In the genomic region with DNA sequence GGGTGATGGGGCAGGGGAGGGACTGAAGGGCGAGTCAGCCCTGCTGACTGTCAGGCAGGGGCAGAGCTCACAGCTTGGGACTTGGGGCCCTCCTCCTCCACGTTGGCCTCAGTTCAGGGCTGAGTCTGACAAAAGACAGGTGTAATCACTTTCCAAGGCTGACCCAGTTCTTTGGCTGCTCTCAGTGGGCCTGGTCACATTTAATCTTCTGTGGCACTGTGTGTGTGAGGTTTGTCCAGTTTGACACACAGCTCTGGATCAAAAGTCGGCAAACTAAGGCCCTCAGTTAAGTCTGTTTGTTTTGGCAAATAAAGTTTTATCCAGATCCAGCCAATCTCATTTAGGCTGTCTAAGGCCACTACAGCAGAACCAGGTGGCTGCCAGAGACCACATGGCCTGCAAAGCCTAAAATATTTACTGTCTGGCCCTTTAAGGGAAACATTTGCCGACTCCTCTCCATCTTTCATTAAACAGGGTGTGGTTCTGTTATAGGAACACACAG, we compare ENCODE assay signal across 16 cellular contexts. TPM values are rescaled to one million over a fixed set of nuclear protein-coding genes. Genes with fewer than 3 reads are reported as not detected.
DNase-seq lines count a peak whose midpoint lies in the region; ATAC-seq and TF ChIP-seq lines count a peak whose summit lies in the region.
"Had no signal": no experiment of that assay in that cellular context is flagged by ENCODE, and none has a peak within 500 bp of the region (broad histone marks: within the 10 kb centered on the region; RNA-seq: fewer than 3 reads in every experiment).

No MANE protein-coding gene starts in this region.

- in situ Hi-C loops in G401 (cut with HindIII; ENCODE audit: low sequenced_read_pairs) (no loop called here), ACHN (cut with HindIII; ENCODE audit: low pct_ligation_motif_present, low pct_unique_long_range_greater_than_20kb, low sequenced_read_pairs) (no loop called here)

- no peaks in the 10 kb centered on the region for H3K27me3 ChIP-seq in fibroblast of lung (ENCODE audit: control insufficient read depth, insufficient read depth, low read length)
- H3K27me3 ChIP-seq in neural progenitor cell, result peaks cover 13% of the 10 kb centered on the region
- no peaks in the 10 kb centered on the region for H3K27me3 ChIP-seq in CD8-positive, alpha-beta memory T cell (ENCODE audit: insufficient read depth, low read length, poor library complexity, severe bottlenecking)
- H3K27me3 ChIP-seq: brain microvascular endothelial cell had no signal

- H3K4me1 ChIP-seq in fibroblast of lung (ENCODE audit: control insufficient read depth, extremely low read depth, insufficient read depth, low read length) (no peaks in the 10 kb centered on the region), neural progenitor cell (no peaks in the 10 kb centered on the region)
- peaks cover 5% of the 10 kb centered on the region for H3K4me1 ChIP-seq in CD8-positive, alpha-beta memory T cell (ENCODE audit: insufficient read depth, low read length)
- H3K4me1 ChIP-seq: BLaER1 had no signal

- TF ChIP-seq CTCF in fibroblast of lung (conservative IDR thresholded peaks at IDR 0.05 in 1 of 2, IDR thresholded peaks at IDR 0.05 in 1 of 2; ENCODE audit: low read depth in 1 of 2, low read length in 2 of 2) (no peak), neural progenitor cell (IDR thresholded peaks at IDR 0.05) (no peak), coronary artery (IDR thresholded peaks at IDR 0.05) (no peak)

- peak; percentile 29 for DNase-seq in G401 (ENCODE audit: low spot score)
- DNase-seq in NCI-H774 (lab: John Stamatoyannopoulos, UW), result peak; percentile 12
- peak; percentile 12 to 20 for DNase-seq in fibroblast of lung (ENCODE audit: low read depth in 2 of 2)
- DNase-seq in neural progenitor cell (ENCODE audit: low spot score), result no peak
- no peak for DNase-seq in ACHN
- DNase-seq in coronary artery (ENCODE audit: low spot score), result no peak
- DNase-seq in CD8-positive, alpha-beta memory T cell, result no peak
- DNase-seq: activated naive CD4-positive, alpha-beta T cell; brain microvascular endothelial cell; GM23248; mesendoderm; NCI-H2107; stimulated activated naive CD4-positive, alpha-beta T cell treated with Interleukin-2 at 50 U/mL for 16 hours had no signal

- CTCF ChIA-PET in CD8-positive, alpha-beta memory T cell (lab: Charles Lee), result no interaction called here

- no peaks in the 10 kb centered on the region for H3K36me3 ChIP-seq in fibroblast of lung (ENCODE audit: control insufficient read depth, insufficient read depth, low read length)
- no peaks in the 10 kb centered on the region for H3K36me3 ChIP-seq in neural progenitor cell
- no peaks in the 10 kb centered on the region for H3K36me3 ChIP-seq in CD8-positive, alpha-beta memory T cell (ENCODE audit: insufficient read depth, low read length)
- H3K36me3 ChIP-seq: BLaER1, brain microvascular endothelial cell had no signal

- H3K4me3 Mint-ChIP-seq in neural progenitor cell, result no peak overlapping the region
- no peak overlapping the region for H3K4me3 Mint-ChIP-seq in CD8-positive, alpha-beta memory T cell

- H2AFZ ChIP-seq in fibroblast of lung (ENCODE audit: low read length), result peak overlapping the region; percentile 46
- H2AFZ ChIP-seq in neural progenitor cell (replicated peaks), result no peak overlapping the region
- H2AFZ ChIP-seq: GM23248 had no signal

- ATAC-seq in GM21390 (IDR thresholded peaks at IDR 0.05; ENCODE audit: unreplicated experiment), result no peak

- no peak overlapping the region for H3K4me2 ChIP-seq in fibroblast of lung (ENCODE audit: extremely low read depth, insufficient read depth, low read length)
- H3K4me2 ChIP-seq in neural progenitor cell, result no peak overlapping the region
- H3K4me2 ChIP-seq: BLaER1 had no signal

- H3K27ac Mint-ChIP-seq in neural progenitor cell, result peak overlapping the region; percentile 47
- peak overlapping the region in 1 of 8 donors; percentile 23 for H3K27ac Mint-ChIP-seq in CD8-positive, alpha-beta memory T cell

- POLR2A ChIA-PET in CD8-positive, alpha-beta memory T cell (lab: Charles Lee), result no interaction called here

- H3K4me3 ChIP-seq in fibroblast of lung (replicated peaks in 1 of 4; ENCODE audit: control extremely low read depth in 1 of 4, insufficient read depth in 1 of 4, low read depth in 3 of 4, low read length in 4 of 4) (no peak overlapping the region), neural progenitor cell (no peak overlapping the region), coronary artery (no peak overlapping the region)
- H3K4me3 ChIP-seq in CD8-positive, alpha-beta memory T cell (ENCODE audit: low read length), result no peak overlapping the region
- H3K4me3 ChIP-seq: BLaER1, GM23248 had no signal

- H3K27ac ChIP-seq in fibroblast of lung (ENCODE audit: insufficient read depth, low read length), result no peak overlapping the region
- H3K27ac ChIP-seq in neural progenitor cell, result no peak overlapping the region
- no peak overlapping the region for H3K27ac ChIP-seq in coronary artery
- H3K27ac ChIP-seq in CD8-positive, alpha-beta memory T cell (ENCODE audit: low read depth, low read length), result no peak overlapping the region
- H3K27ac ChIP-seq: BLaER1, brain microvascular endothelial cell, GM23248 had no signal

- H3K9me3 Mint-ChIP-seq in neural progenitor cell, result no peaks in the 10 kb centered on the region
- H3K9me3 Mint-ChIP-seq in CD8-positive, alpha-beta memory T cell, result no peaks in the 10 kb centered on the region

- H3F3A ChIP-seq in neural progenitor cell (ENCODE audit: low read depth), result peaks cover 9% of the 10 kb centered on the region

- H4K20me1 ChIP-seq in fibroblast of lung (ENCODE audit: control insufficient read depth, extremely low read depth, insufficient read depth, low read length) (no peaks in the 10 kb centered on the region), neural progenitor cell (ENCODE audit: low read depth) (no peaks in the 10 kb centered on the region)
- H4K20me1 ChIP-seq: BLaER1 had no signal

- no peaks in the 10 kb centered on the region for H3K36me3 Mint-ChIP-seq in neural progenitor cell
- H3K36me3 Mint-ChIP-seq in CD8-positive, alpha-beta memory T cell, result no peaks in the 10 kb centered on the region

- H3K27me3 Mint-ChIP-seq in neural progenitor cell (ENCODE audit: insufficient read depth, low read depth), result peaks cover 2% of the 10 kb centered on the region
- peaks cover 0 to 5% of the 10 kb centered on the region in 2 donors for H3K27me3 Mint-ChIP-seq in CD8-positive, alpha-beta memory T cell

- H3K9me3 ChIP-seq in fibroblast of lung (ENCODE audit: control insufficient read depth, insufficient read depth, low read depth, low read length) (no peaks in the 10 kb centered on the region), neural progenitor cell (ENCODE audit: low read depth) (no peaks in the 10 kb centered on the region)
- H3K9me3 ChIP-seq in CD8-positive, alpha-beta memory T cell (ENCODE audit: low read length), result no peaks in the 10 kb centered on the region
- H3K9me3 ChIP-seq: BLaER1 had no signal

- H3K9ac ChIP-seq in fibroblast of lung (ENCODE audit: insufficient read depth, low read length) (no peak overlapping the region), neural progenitor cell (no peak overlapping the region)
- H3K9ac ChIP-seq: BLaER1, GM23248 had no signal

- H3K79me2 ChIP-seq in fibroblast of lung (ENCODE audit: control insufficient read depth, insufficient read depth, low read length) (no peaks in the 10 kb centered on the region), neural progenitor cell (ENCODE audit: low read depth) (no peaks in the 10 kb centered on the region)

- peaks cover 11% of the 10 kb centered on the region for H3K4me1 Mint-ChIP-seq in neural progenitor cell
- H3K4me1 Mint-ChIP-seq in CD8-positive, alpha-beta memory T cell, result peaks cover 10 to 15% (median 15%) of the 10 kb centered on the region in 3 donors

RNA-seq across cellular contexts. Expression of gene MAP1LC3A, which starts 5.1 kb away (rescaled TPM):
- total RNA-seq in G401 (2014; rRNA removed; shearing (Covaris generic)), result 0.37 TPM in 1 of 2 replicates, not detected in the other
- 21.8 and 30.4 TPM in 2 replicates for total RNA-seq in fibroblast of lung
- 14.0 and 19.3 TPM in 2 replicates for polyA plus RNA-seq in fibroblast of lung
- 46.9 and 58.9 TPM in 2 replicates for polyA plus RNA-seq in fibroblast of lung (2012)
- polyA minus RNA-seq in fibroblast of lung (ENCODE audit: low replicate concordance), result 10.8 and 36.7 TPM in 2 replicates
- 5.5 and 8.5 TPM in 2 replicates for total RNA-seq in neural progenitor cell (ENCODE audit: low replicate concordance)
- total RNA-seq in CD8-positive, alpha-beta memory T cell, result 1 to 10 TPM; 1.5 to 1.7 TPM
- polyA plus RNA-seq in CD8-positive, alpha-beta memory T cell, result 8.5 TPM
- total RNA-seq: OCI-LY7 had no signal

RNA-seq across cellular contexts. Expression of gene DYNLRB1, which starts 37.2 kb away (rescaled TPM):
- total RNA-seq in G401 (2014; rRNA removed; shearing (Covaris generic)), result 58.9 and 82.5 TPM in 2 replicates
- total RNA-seq in fibroblast of lung, result 39.8 and 107 TPM in 2 replicates
- polyA plus RNA-seq in fibroblast of lung, result 352 and 524 TPM in 2 replicates
- 440 and 469 TPM in 2 replicates for polyA plus RNA-seq in fibroblast of lung (2012)
- 222 and 333 TPM in 2 replicates for polyA minus RNA-seq in fibroblast of lung (ENCODE audit: low replicate concordance)
- total RNA-seq in neural progenitor cell (ENCODE audit: low replicate concordance), result 73.1 and 106 TPM in 2 replicates
- total RNA-seq in CD8-positive, alpha-beta memory T cell, result 10 to 100 TPM; 81.1 to 81.2 TPM
- 315 TPM for polyA plus RNA-seq in CD8-positive, alpha-beta memory T cell

Comparison
In these comparisons a context has a peak if more than half of its experiments do, and no peak if none do; other contexts are left out.
1. DNase-seq: peak in G401 (single experiment), NCI-H774 (single experiment) and fibroblast of lung (2 of 2); none in neural progenitor cell (single experiment), ACHN (single experiment), coronary artery (single experiment) and CD8-positive, alpha-beta memory T cell (0 of 5).